Comparison of ENCODE assay signal across 8 cellular contexts in genomic region chr20:62409935-62410741, GRCh38. TPM values are rescaled to one million over a fixed set of nuclear protein-coding genes. Genes with fewer than 3 reads are reported as not detected.
A peak's percentile ranks its signal among the peaks of the same experiment; 100 is the strongest.
DNase-seq lines count a peak whose midpoint lies in the region; ATAC-seq and TF ChIP-seq lines count a peak whose summit lies in the region.

No MANE protein-coding gene starts in this region.

- intact Hi-C loops in tibial artery (cut with DNase I; ENCODE audit: low total_unique reads): loop anchor here (5.0 kb wide), 1 partner anchor 382 kb away; no protein-coding TSS in a partner anchor

- no peak overlapping the region for H3K4me2 ChIP-seq in fibroblast of lung (ENCODE audit: extremely low read depth, insufficient read depth, low read length)
- H3K4me2 ChIP-seq in parathyroid adenoma (ENCODE audit: low read length): peak overlapping the region; percentile 12

- H3K4me3 ChIP-seq in fibroblast of lung (replicated peaks in 1 of 4; ENCODE audit: control extremely low read depth in 1 of 4, insufficient read depth in 1 of 4, low read depth in 3 of 4, low read length in 4 of 4) (no peak overlapping the region), parathyroid adenoma (ENCODE audit: low read depth, low read length) (no peak overlapping the region), tibial artery (no peak overlapping the region)

- no peaks in the 10 kb centered on the region for H3K9me3 ChIP-seq in fibroblast of lung (ENCODE audit: control insufficient read depth, insufficient read depth, low read depth, low read length)
- no peaks in the 10 kb centered on the region for H3K9me3 ChIP-seq in parathyroid adenoma (ENCODE audit: control insufficient read depth, low read length)
- H3K9me3 ChIP-seq in tibial artery: no peaks in the 10 kb centered on the region

- H3K9ac ChIP-seq in fibroblast of lung (ENCODE audit: insufficient read depth, low read length): no peak overlapping the region
- no peak overlapping the region for H3K9ac ChIP-seq in parathyroid adenoma

- DNase-seq in stimulated activated CD4-positive, alpha-beta T cell treated with anti-CD3 and anti-CD28 coated beads, Interleukin-15, amount 100 ng/mL, for 24 hours: peak; percentile 52
- no peak for DNase-seq in stimulated activated CD4-positive, alpha-beta T cell treated with anti-CD3 and anti-CD28 coated beads, Interleukin-2, amount 100 ng/mL, for 48 hours
- DNase-seq in NCI-H1930 (lab: John Stamatoyannopoulos, UW): peak; percentile 44 to 57
- DNase-seq in fibroblast of lung (ENCODE audit: low read depth in 2 of 2): peak; percentile 9 to 16
- no peak for DNase-seq in tibial artery

- H3K79me2 ChIP-seq in fibroblast of lung (ENCODE audit: control insufficient read depth, insufficient read depth, low read length) (peaks cover 2% of the 10 kb centered on the region), parathyroid adenoma (no peaks in the 10 kb centered on the region)

- TF ChIP-seq CTCF in VCaP (conservative IDR thresholded peaks at IDR 0.05) (peak; percentile 80), fibroblast of lung (conservative IDR thresholded peaks at IDR 0.05 in 1 of 2, IDR thresholded peaks at IDR 0.05 in 1 of 2; ENCODE audit: low read depth in 1 of 2, low read length in 2 of 2) (peak; percentile 34 to 42), parathyroid adenoma (IDR thresholded peaks at IDR 0.05) (peak; percentile 46), tibial artery (IDR thresholded peaks at IDR 0.05) (no peak)

- H3K27me3 ChIP-seq in fibroblast of lung (ENCODE audit: control insufficient read depth, insufficient read depth, low read length) (no peaks in the 10 kb centered on the region), parathyroid adenoma (ENCODE audit: control insufficient read depth, insufficient read depth, low read length) (no peaks in the 10 kb centered on the region), tibial artery (peaks cover 0 to 42% of the 10 kb centered on the region in 2 donors)

- no peak for ATAC-seq in HG03025 (IDR thresholded peaks at IDR 0.05; ENCODE audit: low FRiP score, unreplicated experiment)

- no peaks in the 10 kb centered on the region for H4K20me1 ChIP-seq in fibroblast of lung (ENCODE audit: control insufficient read depth, extremely low read depth, insufficient read depth, low read length)

- no peak overlapping the region for H2AFZ ChIP-seq in fibroblast of lung (ENCODE audit: low read length)
- peak overlapping the region; percentile 43 for H2AFZ ChIP-seq in parathyroid adenoma

- H3K4me1 ChIP-seq in fibroblast of lung (ENCODE audit: control insufficient read depth, extremely low read depth, insufficient read depth, low read length): peaks cover 11% of the 10 kb centered on the region
- peaks cover 22% of the 10 kb centered on the region for H3K4me1 ChIP-seq in parathyroid adenoma
- H3K4me1 ChIP-seq in tibial artery: peaks cover 0 to 55% (median 27%) of the 10 kb centered on the region in 4 donors

- no peaks in the 10 kb centered on the region for H3K36me3 ChIP-seq in fibroblast of lung (ENCODE audit: control insufficient read depth, insufficient read depth, low read length)
- H3K36me3 ChIP-seq in parathyroid adenoma (ENCODE audit: control insufficient read depth, insufficient read depth, low read length): no peaks in the 10 kb centered on the region
- H3K36me3 ChIP-seq in tibial artery: no peaks in the 10 kb centered on the region

- H3K27ac ChIP-seq in VCaP: peak overlapping the region; percentile 67
- H3K27ac ChIP-seq in fibroblast of lung (ENCODE audit: insufficient read depth, low read length): no peak overlapping the region
- H3K27ac ChIP-seq in parathyroid adenoma: no peak overlapping the region
- H3K27ac ChIP-seq in tibial artery: no peak overlapping the region

RNA-seq across cellular contexts. Expression of gene CABLES2, which starts 3.1 kb away (rescaled TPM):
- total RNA-seq in fibroblast of lung: 0.51 and 0.66 TPM in 2 replicates
- 2.9 and 4.4 TPM in 2 replicates for polyA plus RNA-seq in fibroblast of lung
- polyA plus RNA-seq in fibroblast of lung (2012): 3.4 and 5.3 TPM in 2 replicates
- polyA minus RNA-seq in fibroblast of lung (ENCODE audit: low replicate concordance): 7.4 and 8.2 TPM in 2 replicates

RNA-seq across cellular contexts. Expression of gene RBBP8NL, which starts 17.2 kb away (rescaled TPM):
- total RNA-seq in fibroblast of lung: not detected in 2 replicates
- polyA plus RNA-seq in fibroblast of lung: not detected in 2 replicates
- polyA plus RNA-seq in fibroblast of lung (2012): not detected in 2 replicates
- polyA minus RNA-seq in fibroblast of lung (ENCODE audit: low replicate concordance): not detected in 2 replicates

RNA-seq across cellular contexts. Expression of gene RPS21, which starts 23.2 kb away (rescaled TPM):
- total RNA-seq in fibroblast of lung: 718 and 867 TPM in 2 replicates
- 2,081 and 2,825 TPM in 2 replicates for polyA plus RNA-seq in fibroblast of lung
- polyA plus RNA-seq in fibroblast of lung (2012): 3,514 and 3,924 TPM in 2 replicates
- polyA minus RNA-seq in fibroblast of lung (ENCODE audit: low replicate concordance): 272 and 495 TPM in 2 replicates

RNA-seq across cellular contexts. Expression of gene LAMA5, which starts 43.0 kb away (rescaled TPM):
- total RNA-seq in fibroblast of lung: 47.0 and 81.6 TPM in 2 replicates
- polyA plus RNA-seq in fibroblast of lung: 1.5 and 4.3 TPM in 2 replicates
- 22.0 and 58.2 TPM in 2 replicates for polyA plus RNA-seq in fibroblast of lung (2012)
- polyA minus RNA-seq in fibroblast of lung (ENCODE audit: low replicate concordance): 6.9 and 17.3 TPM in 2 replicates

Comparison
In these comparisons a context has a peak if more than half of its experiments do, and no peak if none do; other contexts are left out.
1. DNase-seq: peak in stimulated activated CD4-positive, alpha-beta T cell treated with anti-CD3 and anti-CD28 coated beads, Interleukin-15, amount 100 ng/mL, for 24 hours (single experiment), NCI-H1930 (2 of 2) and fibroblast of lung (2 of 2); none in stimulated activated CD4-positive, alpha-beta T cell treated with anti-CD3 and anti-CD28 coated beads, Interleukin-2, amount 100 ng/mL, for 48 hours (0 of 2) and tibial artery (0 of 2).
2. CTCF ChIP-seq: peak in VCaP (single experiment), fibroblast of lung (2 of 2) and parathyroid adenoma (single experiment); none in tibial artery (0 of 2).